Comparison of ENCODE assay signal across 30 cellular contexts in genomic region chr16:55274391-55274790, GRCh38. TPM values are rescaled to one million over a fixed set of nuclear protein-coding genes. Genes with fewer than 3 reads are reported as not detected.
"Had no signal": no experiment of that assay in that cellular context is flagged by ENCODE, and none has a peak within 500 bp of the region (broad histone marks: within the 10 kb centered on the region; RNA-seq: fewer than 3 reads in every experiment).

No MANE protein-coding gene starts in this region.

- H3K9me3 Mint-ChIP-seq: T-cell had no signal

- H3K27me3 ChIP-seq: Peyer's patch, SJSA1 had no signal

- H3K27ac Mint-ChIP-seq: T-cell had no signal

- ATAC-seq: HepG2, T-cell had no signal

- H3K27ac ChIP-seq: PC-9, Peyer's patch, SJSA1, SK-N-MC had no signal

- H3K36me3 ChIP-seq: Peyer's patch, SJSA1 had no signal

- DNase-seq: IMR-90, Kasumi-1, KG1, MM.1S, NCI-H1092, NCI-H1417 treated with DMSO at 0.1 percent for 48 hours, NCI-H146, NCI-H1694 treated with DMSO at 0.1 percent for 48 hours, NCI-H1930, NCI-H2081, NCI-H2107, NCI-H2171, NCI-H226, NCI-H446, NCI-H510A, NCI-H524 treated with DMSO at 0.1 percent for 48 hours, NCI-H774, OCI-M1, PC-9, Peyer's patch, Right ventricle myocardium superior, SIG-M5, SW 1271, T-cell had no signal

- H3K4me1 Mint-ChIP-seq: T-cell had no signal

- H3K9me3 ChIP-seq: Peyer's patch, SJSA1 had no signal

- H3K4me1 ChIP-seq: Peyer's patch, SJSA1 had no signal

- H3K36me3 Mint-ChIP-seq: T-cell had no signal

- H3K4me3 ChIP-seq: PC-9, Peyer's patch, SJSA1, SK-N-MC had no signal

- H3K4me3 Mint-ChIP-seq: T-cell had no signal

RNA-seq across cellular contexts. Expression of gene IRX6, which starts 49.6 kb away (rescaled TPM):
- total RNA-seq: HepG2, HT1080, IMR-90, M059J, PC-9, RPMI7951, SJSA1, T-cell had no signal
- polyA plus RNA-seq: HepG2, IMR-90 had no signal
